Comparison of ENCODE assay signal across 8 cellular contexts in the genomic region with DNA sequence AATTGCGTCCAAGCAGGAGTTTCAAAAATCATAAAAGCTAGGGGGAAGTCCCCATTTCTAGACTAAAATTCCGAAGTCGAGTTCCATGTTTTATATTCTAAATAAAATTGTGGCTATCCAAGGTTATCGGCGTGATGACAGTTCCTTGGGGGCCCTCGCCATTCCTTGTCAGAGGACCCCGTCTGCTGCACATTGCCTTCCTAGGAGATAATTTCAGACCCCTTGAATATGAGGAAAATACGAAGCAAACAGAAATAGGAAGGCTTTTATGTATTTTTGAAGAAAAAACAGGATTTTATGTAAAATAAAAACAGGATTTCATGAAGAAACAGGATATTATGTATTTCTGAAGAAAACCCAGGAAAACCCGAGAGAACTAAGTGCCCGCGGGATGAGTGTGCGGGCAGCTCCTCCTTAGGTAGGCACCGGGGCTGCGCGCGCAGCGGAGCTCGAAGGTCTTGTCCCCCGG. TPM values are rescaled to one million over a fixed set of nuclear protein-coding genes. Genes with fewer than 3 reads are reported as not detected.
A peak's percentile ranks its signal among the peaks of the same experiment; 100 is the strongest.
DNase-seq lines count a peak whose midpoint lies in the region; ATAC-seq and TF ChIP-seq lines count a peak whose summit lies in the region.

No MANE protein-coding gene starts in this region.

- H3K36me3 ChIP-seq in stomach (no peaks in the 10 kb centered on the region), aorta (ENCODE audit: control insufficient read depth in 1 of 2, insufficient read depth in 2 of 2, low read length in 1 of 2) (no peaks in the 10 kb centered on the region)

- H3K4me1 Mint-ChIP-seq in activated T-helper 17 cell treated with anti-CD3 and anti-CD28 coated beads, Interleukin-2, amount 50 U/mL, for 72 hours, result peaks cover 16% of the 10 kb centered on the region

- H3K4me1 ChIP-seq in stomach (peaks cover 51 to 69% (median 61%) of the 10 kb centered on the region in 4 donors), aorta (ENCODE audit: control insufficient read depth in 1 of 2, insufficient read depth in 2 of 2, low read length in 2 of 2) (peaks cover 3 to 4% of the 10 kb centered on the region in 2 donors)

- peaks cover 4% of the 10 kb centered on the region for H3K36me3 Mint-ChIP-seq in activated T-helper 17 cell treated with anti-CD3 and anti-CD28 coated beads, Interleukin-2, amount 50 U/mL, for 72 hours (ENCODE audit: low read depth)

- ATAC-seq in activated T-helper 17 cell treated with anti-CD3 and anti-CD28 coated beads, Interleukin-2, amount 50 U/mL, for 72 hours (replicated peaks), result no peak
- ATAC-seq in aorta (ENCODE audit: low FRiP score), result no peak

- H3K27ac Mint-ChIP-seq in activated T-helper 17 cell treated with anti-CD3 and anti-CD28 coated beads, Interleukin-2, amount 50 U/mL, for 72 hours, result peak overlapping the region; percentile 98

- H3K4me3 ChIP-seq in iPS-18c (ENCODE audit: insufficient read depth, low read depth, low read length) (peak overlapping the region; percentile 62), stomach (peak overlapping the region; percentile 64 to 94 (median 88)), aorta (ENCODE audit: low read length in 2 of 2) (peak overlapping the region in 1 of 2 donors; percentile 21)

- H3K9me3 Mint-ChIP-seq in activated T-helper 17 cell treated with anti-CD3 and anti-CD28 coated beads, Interleukin-2, amount 50 U/mL, for 72 hours, result no peaks in the 10 kb centered on the region

- H3K27me3 ChIP-seq in stomach (no peaks in the 10 kb centered on the region), aorta (ENCODE audit: control insufficient read depth in 1 of 2, insufficient read depth in 2 of 2, low read length in 1 of 2) (no peaks in the 10 kb centered on the region)

- H3K27me3 Mint-ChIP-seq in activated T-helper 17 cell treated with anti-CD3 and anti-CD28 coated beads, Interleukin-2, amount 50 U/mL, for 72 hours, result no peaks in the 10 kb centered on the region

- TF ChIP-seq POLR2A in stomach (IDR thresholded peaks at IDR 0.05), result no peak

- TF ChIP-seq EP300 in stomach (IDR thresholded peaks at IDR 0.05), result no peak

- 26 to 30% (median 27%) methylated on average over 19 of the region's 19 CpGs for WGBS in stomach, 5 donors
- 20 to 22% methylated on average over 19 of the region's 19 CpGs for WGBS in aorta, 2 donors

- peak overlapping the region; percentile 92 to 97 (median 95) for H3K27ac ChIP-seq in stomach
- H3K27ac ChIP-seq in aorta (ENCODE audit: low read depth in 1 of 2, low read length in 2 of 2), result peak overlapping the region in 1 of 2 donors; percentile 60

- DNase-seq in NCI-H510A treated with DMSO at 0.1 percent for 48 hours (lab: John Stamatoyannopoulos, UW) (peak; percentile 72), NCI-H510A (lab: John Stamatoyannopoulos, UW) (no peak), stomach (no peak), hepatic stellate cell (ENCODE audit: low spot score) (no peak), aorta (no peak)
- no peak for DNase-seq in activated CD4-positive, alpha-beta T cell treated with anti-CD3 and anti-CD28 coated beads, Interleukin-2, amount 50 U/mL, for 4 hours

- no peaks in the 10 kb centered on the region for H3K9me3 ChIP-seq in iPS-18c (ENCODE audit: control insufficient read depth, insufficient read depth, low read length)
- H3K9me3 ChIP-seq in stomach, result no peaks in the 10 kb centered on the region
- no peaks in the 10 kb centered on the region for H3K9me3 ChIP-seq in aorta (ENCODE audit: control insufficient read depth, low read length)

- intact Hi-C loops in stomach (cut with DNase I; ENCODE audit: low total_unique reads) (no loop called here), aorta (cut with DNase I) (loop anchor here (1.0 to 5.0 kb wide), 4 partner anchors 28 to 65 kb away; a partner anchor contains a TSS)

- H3K4me3 Mint-ChIP-seq in activated T-helper 17 cell treated with anti-CD3 and anti-CD28 coated beads, Interleukin-2, amount 50 U/mL, for 72 hours, result peak overlapping the region; percentile 99

- peak in 1 of 7 experiments; percentile 6 for TF ChIP-seq CTCF in stomach (IDR thresholded peaks at IDR 0.05)

RNA-seq across cellular contexts. Expression of a gene that starts 0.5 kb away (rescaled TPM):
- 10 to 100 TPM; 17.9 to 26.4 TPM for total RNA-seq in activated T-helper 17 cell treated with anti-CD3 and anti-CD28 coated beads, Interleukin-2, amount 50 U/mL, for 72 hours
- total RNA-seq in stomach, result 10 to 100 TPM in 3 of 5 donors, 1 to 10 TPM in 2; 1.7 to 36.2 (median 11.6) TPM
- 1 to 10 TPM; 1.9 to 3.8 (median 3.5) TPM for polyA plus RNA-seq in stomach
- 10 to 100 TPM; 41.2 to 43.9 TPM for total RNA-seq in aorta
- 1 to 10 TPM; 3.1 to 3.9 TPM for polyA plus RNA-seq in aorta

RNA-seq across cellular contexts. Expression of a gene that starts 1.4 kb away (rescaled TPM):
- 1 to 10 TPM; 1.7 to 2.6 TPM for total RNA-seq in activated T-helper 17 cell treated with anti-CD3 and anti-CD28 coated beads, Interleukin-2, amount 50 U/mL, for 72 hours
- total RNA-seq in stomach, result 10 to 100 TPM in 1 of 5 donors, 1 to 10 TPM in 3, under 1 TPM in 1; 0.87 to 31.4 (median 4.9) TPM
- 1 to 10 TPM; 4.4 to 6.4 (median 4.4) TPM for polyA plus RNA-seq in stomach
- 10 to 100 TPM; 23.6 to 28.0 TPM for total RNA-seq in aorta
- polyA plus RNA-seq in aorta, result 10 to 100 TPM; 12.8 to 41.5 TPM

RNA-seq across cellular contexts. Expression of a gene that starts 28.6 kb away (rescaled TPM):
- 1 to 10 TPM; 2.3 to 2.4 TPM for total RNA-seq in activated T-helper 17 cell treated with anti-CD3 and anti-CD28 coated beads, Interleukin-2, amount 50 U/mL, for 72 hours
- 1 to 10 TPM in 2 of 5 donors, under 1 TPM in 1, not detected in 2; 0.72 to 8.8 (median 2.2) TPM for total RNA-seq in stomach
- polyA plus RNA-seq in stomach, result 1 to 10 TPM; 1.4 to 5.3 (median 3.8) TPM
- total RNA-seq in aorta, result 1 to 10 TPM; 2.2 to 8.4 TPM
- 10 to 100 TPM in 1 of 2 donors, under 1 TPM in 1; 0.75 to 10.6 TPM for polyA plus RNA-seq in aorta

RNA-seq across cellular contexts. Expression of a gene that starts 28.8 kb away (rescaled TPM):
- 10 to 100 TPM; 61.3 to 67.6 TPM for total RNA-seq in activated T-helper 17 cell treated with anti-CD3 and anti-CD28 coated beads, Interleukin-2, amount 50 U/mL, for 72 hours
- total RNA-seq in stomach, result 100 to 1,000 TPM in 2 of 5 donors, 10 to 100 TPM in 3; 59.7 to 145 (median 77.6) TPM
- 10 to 100 TPM; 30.6 to 38.0 (median 34.0) TPM for polyA plus RNA-seq in stomach
- 10 to 100 TPM; 55.6 to 69.9 TPM for total RNA-seq in aorta
- 10 to 100 TPM; 43.1 to 56.1 TPM for polyA plus RNA-seq in aorta
